22 cellular contexts compared by ENCODE assay signal in the genomic region with DNA sequence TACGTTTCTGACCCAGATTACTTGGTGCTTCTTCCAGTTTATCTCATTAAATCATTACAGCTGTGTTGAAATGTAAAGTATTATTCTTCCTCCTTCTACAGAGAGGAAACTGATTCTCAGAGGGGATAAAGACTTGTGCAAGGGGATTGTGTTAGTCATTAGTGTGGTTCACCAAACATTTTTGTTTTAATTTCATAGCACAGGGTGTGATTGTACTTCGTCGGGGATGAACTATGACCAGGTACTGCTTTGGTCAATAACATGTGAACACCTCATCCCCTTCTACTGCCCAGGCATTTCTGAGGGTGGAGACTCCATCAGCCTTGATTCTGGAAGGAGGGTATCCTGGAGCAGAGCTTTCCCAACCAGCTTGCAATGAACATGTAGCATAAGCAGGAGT.
DNase-seq lines count a peak whose midpoint lies in the region; ATAC-seq, FAIRE-seq and TF ChIP-seq lines count a peak whose summit lies in the region.
"Had no signal": no experiment of that assay in that cellular context is flagged by ENCODE, and none has a peak within 500 bp of the region (broad histone marks: within the 10 kb centered on the region; RNA-seq: fewer than 3 reads in every experiment).

No MANE protein-coding gene starts in this region.

- no TSS peak for BruUV-seq in MCF 10A (replicated peaks; lab: Mats Ljungman, UMichigan)

- H3K27me3 ChIP-seq in breast epithelium (no peaks in the 10 kb centered on the region), bronchial epithelial cell (ENCODE audit: control insufficient read depth, insufficient read depth, low read length) (no peaks in the 10 kb centered on the region)

- H3K9me3 Mint-ChIP-seq in MCF 10A (ENCODE audit: unreplicated experiment) = no peaks in the 10 kb centered on the region
- H3K9me3 Mint-ChIP-seq in stimulated activated naive CD8-positive, alpha-beta T cell treated with anti-CD3 and anti-CD28 coated beads, Interleukin-15, amount 100 ng/mL, for 72 hours = no peaks in the 10 kb centered on the region
- H3K9me3 Mint-ChIP-seq: HFFc6 had no signal

- TF ChIP-seq CTCF in MCF 10A (IDR thresholded peaks at IDR 0.05; ENCODE audit: unreplicated experiment) (no peak), breast epithelium (IDR thresholded peaks at IDR 0.05) (no peak), bronchial epithelial cell (IDR thresholded peaks at IDR 0.05; ENCODE audit: insufficient read depth, low read length, severe bottlenecking) (no peak)

- H3K36me3 ChIP-seq in breast epithelium (no peaks in the 10 kb centered on the region), bronchial epithelial cell (ENCODE audit: control insufficient read depth, insufficient read depth, low read length) (no peaks in the 10 kb centered on the region)

- intact Hi-C loops in MCF 10A (cut with micrococcal nuclease) (no loop called here), breast epithelium (cut with DNase I; ENCODE audit: low total_unique reads) (no loop called here)

- no peak overlapping the region for H3K4me3 ChIP-seq in breast epithelium
- H3K4me3 ChIP-seq in bronchial epithelial cell (ENCODE audit: low read depth, low read length) = no peak overlapping the region
- H3K4me3 ChIP-seq: A549 had no signal

- H3K9me3 ChIP-seq in breast epithelium = no peaks in the 10 kb centered on the region
- H3K9me3 ChIP-seq: A549, Caco-2 had no signal

- peak; percentile 13 for FAIRE-seq in bronchial epithelial cell (lab: Jason Lieb, UNC)
- FAIRE-seq: A549, D721Med, G401.6, GM12891, GM19239 had no signal

- CTCF ChIA-PET in MCF 10A (lab: Yijun Ruan, JAX) = no interaction called here

- POLR2A ChIA-PET in MCF 10A (lab: Yijun Ruan, JAX) = no interaction called here

- no peak for ATAC-seq in stimulated activated naive CD8-positive, alpha-beta T cell treated with anti-CD3 and anti-CD28 coated beads, Interleukin-15, amount 100 ng/mL, for 72 hours
- ATAC-seq: A549, HCT116 had no signal

- no peaks in the 10 kb centered on the region for H3K36me3 Mint-ChIP-seq in MCF 10A (ENCODE audit: insufficient read depth, unreplicated experiment)

- H3K4me1 ChIP-seq in breast epithelium = no peaks in the 10 kb centered on the region
- H3K4me1 ChIP-seq: A549, Caco-2 had no signal

- no peak overlapping the region for H3K4me3 Mint-ChIP-seq in MCF 10A (ENCODE audit: unreplicated experiment)
- no peak overlapping the region for H3K4me3 Mint-ChIP-seq in stimulated activated naive CD8-positive, alpha-beta T cell treated with anti-CD3 and anti-CD28 coated beads, Interleukin-15, amount 100 ng/mL, for 72 hours
- H3K4me3 Mint-ChIP-seq: CD4-positive, alpha-beta T cell; HFFc6 had no signal

- peak; percentile 16 for DNase-seq in MCF 10A (ENCODE audit: unreplicated experiment)
- DNase-seq in breast epithelium (ENCODE audit: low spot score in 2 of 2) = no peak
- DNase-seq in bronchial epithelial cell (ENCODE audit: low read depth) = peak; percentile 7
- DNase-seq in islet precursor cell = peak; percentile 29
- no peak for DNase-seq in stimulated activated naive CD8-positive, alpha-beta T cell treated with anti-CD3 and anti-CD28 coated beads, Interleukin-15, amount 100 ng/mL, for 72 hours
- no peak for DNase-seq in T-helper 9 cell
- DNase-seq in activated T-cell treated with anti-CD3 and anti-CD28 coated beads, Interleukin-2, amount 50 U/mL, for 1 hour = no peak
- DNase-seq: AML-193; Caco-2; CD4-positive, alpha-beta T cell; GOT3; H7; HFFc6 had no signal

- TF ChIP-seq POLR2A in breast epithelium (IDR thresholded peaks at IDR 0.05) = no peak

- peaks cover 28% of the 10 kb centered on the region for H3K27me3 Mint-ChIP-seq in MCF 10A (ENCODE audit: insufficient read depth, unreplicated experiment)
- H3K27me3 Mint-ChIP-seq in stimulated activated naive CD8-positive, alpha-beta T cell treated with anti-CD3 and anti-CD28 coated beads, Interleukin-15, amount 100 ng/mL, for 72 hours = peaks cover 29% of the 10 kb centered on the region

- no peak overlapping the region for H3K27ac ChIP-seq in breast epithelium
- H3K27ac ChIP-seq: 22Rv1, A549, C4-2B, HL-60 had no signal

- no peak overlapping the region for H3K27ac Mint-ChIP-seq in MCF 10A (ENCODE audit: low read depth, unreplicated experiment)
- no peak overlapping the region for H3K27ac Mint-ChIP-seq in stimulated activated naive CD8-positive, alpha-beta T cell treated with anti-CD3 and anti-CD28 coated beads, Interleukin-15, amount 100 ng/mL, for 72 hours
- H3K27ac Mint-ChIP-seq: CD4-positive, alpha-beta T cell; HFFc6 had no signal

- H3K4me1 Mint-ChIP-seq in MCF 10A (ENCODE audit: insufficient read depth, unreplicated experiment) = no peaks in the 10 kb centered on the region
- H3K4me1 Mint-ChIP-seq in stimulated activated naive CD8-positive, alpha-beta T cell treated with anti-CD3 and anti-CD28 coated beads, Interleukin-15, amount 100 ng/mL, for 72 hours = no peaks in the 10 kb centered on the region

Comparison
In these comparisons a context has a peak if more than half of its experiments do, and no peak if none do; other contexts are left out.
1. DNase-seq: peak in MCF 10A (single experiment), bronchial epithelial cell (single experiment) and islet precursor cell (single experiment); none in breast epithelium (0 of 2), stimulated activated naive CD8-positive, alpha-beta T cell treated with anti-CD3 and anti-CD28 coated beads, Interleukin-15, amount 100 ng/mL, for 72 hours (0 of 2), T-helper 9 cell (single experiment) and activated T-cell treated with anti-CD3 and anti-CD28 coated beads, Interleukin-2, amount 50 U/mL, for 1 hour (single experiment).